8 cellular contexts compared by ENCODE assay signal in genomic region chr22:20957691-20958440, GRCh38. TPM values are rescaled to one million over a fixed set of nuclear protein-coding genes. Genes with fewer than 3 reads are reported as not detected.
DNase-seq lines count a peak whose midpoint lies in the region; ATAC-seq and TF ChIP-seq lines count a peak whose summit lies in the region.

No MANE protein-coding gene starts in this region.

- H3K36me3 ChIP-seq in left ventricle myocardium inferior (peaks cover 9% of the 10 kb centered on the region), sigmoid colon (peaks cover 0 to 12% (median 0%) of the 10 kb centered on the region in 4 donors)

- POLR2A ChIA-PET in activated CD8-positive, alpha-beta T cell treated with anti-CD3 and anti-CD28 coated beads for 36 hours (lab: Charles Lee): interaction anchor here (0.5 to 1.1 kb wide), 2 partner anchors 24 to 56 kb away, joined by 4 to 5 read pairs; partner anchors contain the start of gene LZTR1

- H3K4me3 ChIP-seq in left ventricle myocardium inferior (peak overlapping the region; percentile 70), sigmoid colon (peak overlapping the region; percentile 57 to 68 (median 62))

- 1 to 3% methylated on average over 32 of the region's 32 CpGs for WGBS in sigmoid colon, 2 donors

- TF ChIP-seq CTCF in activated CD8-positive, alpha-beta T cell treated with anti-CD3 and anti-CD28 coated beads for 36 hours (IDR thresholded peaks at IDR 0.05): no peak
- TF ChIP-seq CTCF in left ventricle myocardium inferior (IDR thresholded peaks at IDR 0.05; ENCODE audit: borderline replicate concordance) (no peak), sigmoid colon (IDR thresholded peaks at IDR 0.05) (no peak)

- peak; percentile 25 for ATAC-seq in activated CD8-positive, alpha-beta T cell treated with anti-CD3 and anti-CD28 coated beads for 36 hours
- ATAC-seq in HG03571 (IDR thresholded peaks at IDR 0.05; ENCODE audit: unreplicated experiment): no peak

- DNase-seq in activated naive CD4-positive, alpha-beta T cell treated with anti-CD3 and anti-CD28 coated beads, Interleukin-2, amount 10 ng/mL, durations not matched to agents 7 days and 5 days: no peak
- DNase-seq in activated CD8-positive, alpha-beta T cell treated with anti-CD3 and anti-CD28 coated beads for 36 hours: no peak
- DNase-seq in left ventricle myocardium inferior: peak; percentile 33
- no peak for DNase-seq in sigmoid colon
- no peak for DNase-seq in NCI-H2029 treated with DMSO at 0.1 percent for 48 hours (lab: John Stamatoyannopoulos, UW)
- DNase-seq in central memory CD4-positive, alpha-beta T cell: no peak

- H3K27me3 ChIP-seq in left ventricle myocardium inferior (ENCODE audit: low read depth) (peaks cover 12% of the 10 kb centered on the region), sigmoid colon (no peaks in the 10 kb centered on the region)

- no peak for TF ChIP-seq EP300 in sigmoid colon (IDR thresholded peaks at IDR 0.05)

- H3K4me3 Mint-ChIP-seq in activated naive CD4-positive, alpha-beta T cell treated with anti-CD3 and anti-CD28 coated beads, Interleukin-2, amount 50 U/mL, for 24 hours: peak overlapping the region; percentile 42
- H3K4me3 Mint-ChIP-seq in activated naive CD4-positive, alpha-beta T cell treated with anti-CD3 and anti-CD28 coated beads, Interleukin-2, amount 10 ng/mL, durations not matched to agents 7 days and 5 days: no peak overlapping the region
- H3K4me3 Mint-ChIP-seq in activated CD8-positive, alpha-beta T cell treated with anti-CD3 and anti-CD28 coated beads for 36 hours: peak overlapping the region; percentile 41

- H3K27ac ChIP-seq in left ventricle myocardium inferior (replicated peaks): peak overlapping the region; percentile 23
- peak overlapping the region; percentile 47 to 67 (median 61) for H3K27ac ChIP-seq in sigmoid colon

- H3K4me1 ChIP-seq in left ventricle myocardium inferior (peaks cover 30% of the 10 kb centered on the region), sigmoid colon (peaks cover 0 to 17% (median 11%) of the 10 kb centered on the region in 4 donors)

- H3K36me3 Mint-ChIP-seq in activated naive CD4-positive, alpha-beta T cell treated with anti-CD3 and anti-CD28 coated beads, Interleukin-2, amount 50 U/mL, for 24 hours: no peaks in the 10 kb centered on the region
- H3K36me3 Mint-ChIP-seq in activated naive CD4-positive, alpha-beta T cell treated with anti-CD3 and anti-CD28 coated beads, Interleukin-2, amount 10 ng/mL, durations not matched to agents 7 days and 5 days: peaks cover 10% of the 10 kb centered on the region
- peaks cover 9% of the 10 kb centered on the region for H3K36me3 Mint-ChIP-seq in activated CD8-positive, alpha-beta T cell treated with anti-CD3 and anti-CD28 coated beads for 36 hours (ENCODE audit: low read depth)

- H3K9me3 Mint-ChIP-seq in activated naive CD4-positive, alpha-beta T cell treated with anti-CD3 and anti-CD28 coated beads, Interleukin-2, amount 50 U/mL, for 24 hours: no peaks in the 10 kb centered on the region
- no peaks in the 10 kb centered on the region for H3K9me3 Mint-ChIP-seq in activated naive CD4-positive, alpha-beta T cell treated with anti-CD3 and anti-CD28 coated beads, Interleukin-2, amount 10 ng/mL, durations not matched to agents 7 days and 5 days
- H3K9me3 Mint-ChIP-seq in activated CD8-positive, alpha-beta T cell treated with anti-CD3 and anti-CD28 coated beads for 36 hours: no peaks in the 10 kb centered on the region

- H3K4me1 Mint-ChIP-seq in activated naive CD4-positive, alpha-beta T cell treated with anti-CD3 and anti-CD28 coated beads, Interleukin-2, amount 50 U/mL, for 24 hours: peaks cover 3% of the 10 kb centered on the region
- peaks cover 18% of the 10 kb centered on the region for H3K4me1 Mint-ChIP-seq in activated naive CD4-positive, alpha-beta T cell treated with anti-CD3 and anti-CD28 coated beads, Interleukin-2, amount 10 ng/mL, durations not matched to agents 7 days and 5 days
- peaks cover 16% of the 10 kb centered on the region for H3K4me1 Mint-ChIP-seq in activated CD8-positive, alpha-beta T cell treated with anti-CD3 and anti-CD28 coated beads for 36 hours (ENCODE audit: low read depth)

- H3K9me3 ChIP-seq in left ventricle myocardium inferior (replicated peaks) (no peaks in the 10 kb centered on the region), sigmoid colon (no peaks in the 10 kb centered on the region)

- intact Hi-C loops in activated CD8-positive, alpha-beta T cell treated with anti-CD3 and anti-CD28 coated beads for 36 hours (cut with micrococcal nuclease): no loop called here
- intact Hi-C loops in left ventricle myocardium inferior (cut with micrococcal nuclease): no loop called here
- intact Hi-C loops in sigmoid colon (cut with DNase I): loop anchor here (2.0 to 5.0 kb wide), 2 partner anchors 36 to 73 kb away; no protein-coding TSS in a partner anchor

- TF ChIP-seq POLR2A in sigmoid colon (IDR thresholded peaks at IDR 0.05): no peak

- no peak overlapping the region for H3K27ac Mint-ChIP-seq in activated naive CD4-positive, alpha-beta T cell treated with anti-CD3 and anti-CD28 coated beads, Interleukin-2, amount 50 U/mL, for 24 hours
- H3K27ac Mint-ChIP-seq in activated naive CD4-positive, alpha-beta T cell treated with anti-CD3 and anti-CD28 coated beads, Interleukin-2, amount 10 ng/mL, durations not matched to agents 7 days and 5 days: no peak overlapping the region
- no peak overlapping the region for H3K27ac Mint-ChIP-seq in activated CD8-positive, alpha-beta T cell treated with anti-CD3 and anti-CD28 coated beads for 36 hours

- peaks cover 8% of the 10 kb centered on the region for H3K27me3 Mint-ChIP-seq in activated naive CD4-positive, alpha-beta T cell treated with anti-CD3 and anti-CD28 coated beads, Interleukin-2, amount 50 U/mL, for 24 hours
- peaks cover 53% of the 10 kb centered on the region for H3K27me3 Mint-ChIP-seq in activated naive CD4-positive, alpha-beta T cell treated with anti-CD3 and anti-CD28 coated beads, Interleukin-2, amount 10 ng/mL, durations not matched to agents 7 days and 5 days
- peaks cover 19% of the 10 kb centered on the region for H3K27me3 Mint-ChIP-seq in activated CD8-positive, alpha-beta T cell treated with anti-CD3 and anti-CD28 coated beads for 36 hours

- CTCF ChIA-PET in activated naive CD4-positive, alpha-beta T cell treated with anti-CD3 and anti-CD28 coated beads, Interleukin-2, amount 10 ng/mL, durations not matched to agents 7 days and 5 days (lab: Charles Lee): interaction anchor here (1.0 kb wide), 1 partner anchor 163 kb away, joined by 4 read pairs; no protein-coding TSS in a partner anchor
- CTCF ChIA-PET in activated CD8-positive, alpha-beta T cell treated with anti-CD3 and anti-CD28 coated beads for 36 hours (lab: Charles Lee): interaction anchor here (0.9 to 1.4 kb wide), 6 partner anchors 21 to 154 kb away, joined by 3 to 4 read pairs (median 3); partner anchors contain the start of gene THAP7

RNA-seq across cellular contexts. Expression of gene AIFM3, which starts 9.2 kb away (rescaled TPM):
- under 1 TPM; 0.25 to 0.40 TPM for total RNA-seq in activated CD8-positive, alpha-beta T cell treated with anti-CD3 and anti-CD28 coated beads for 36 hours
- 0.47 TPM for total RNA-seq in left ventricle myocardium inferior
- 1 to 10 TPM in 3 of 4 donors, under 1 TPM in 1; 0.66 to 1.9 (median 1.3) TPM for total RNA-seq in sigmoid colon
- 100 to 1,000 TPM in 1 of 3 donors, 10 to 100 TPM in 2; 72.6 to 105 (median 91.3) TPM for polyA plus RNA-seq in sigmoid colon

RNA-seq across cellular contexts. Expression of gene LZTR1, which starts 24.2 kb away (rescaled TPM):
- total RNA-seq in activated CD8-positive, alpha-beta T cell treated with anti-CD3 and anti-CD28 coated beads for 36 hours: 10 to 100 TPM; 29.1 to 34.5 TPM
- 18.1 TPM for total RNA-seq in left ventricle myocardium inferior
- 10 to 100 TPM; 30.8 to 50.4 (median 35.8) TPM for total RNA-seq in sigmoid colon
- 10 to 100 TPM; 10.2 to 40.5 (median 12.5) TPM for polyA plus RNA-seq in sigmoid colon

RNA-seq across cellular contexts. Expression of gene CRKL, which starts 40.7 kb away (rescaled TPM):
- 100 to 1,000 TPM in 1 of 2 experiments, 10 to 100 TPM in 1; 99.1 to 102 TPM for total RNA-seq in activated CD8-positive, alpha-beta T cell treated with anti-CD3 and anti-CD28 coated beads for 36 hours
- 52.6 TPM for total RNA-seq in left ventricle myocardium inferior
- 10 to 100 TPM; 35.6 to 37.1 (median 36.4) TPM for total RNA-seq in sigmoid colon
- polyA plus RNA-seq in sigmoid colon: 10 to 100 TPM; 16.8 to 25.0 (median 21.3) TPM

RNA-seq across cellular contexts. Expression of gene THAP7, which starts 44.1 kb away (rescaled TPM):
- total RNA-seq in activated CD8-positive, alpha-beta T cell treated with anti-CD3 and anti-CD28 coated beads for 36 hours: 10 to 100 TPM; 23.7 to 23.8 TPM
- 17.8 TPM for total RNA-seq in left ventricle myocardium inferior
- 10 to 100 TPM; 39.2 to 59.4 (median 45.4) TPM for total RNA-seq in sigmoid colon
- 10 to 100 TPM; 19.9 to 32.0 (median 22.2) TPM for polyA plus RNA-seq in sigmoid colon

RNA-seq across cellular contexts. Expression of gene P2RX6, which starts 57.1 kb away (rescaled TPM):
- total RNA-seq in activated CD8-positive, alpha-beta T cell treated with anti-CD3 and anti-CD28 coated beads for 36 hours: under 1 TPM; 0.22 to 0.25 TPM
- total RNA-seq in left ventricle myocardium inferior (3.5 TPM), sigmoid colon (1 to 10 TPM; 1.1 to 2.0 (median 1.3) TPM)
- polyA plus RNA-seq in sigmoid colon: under 1 TPM in 2 of 3 donors, not detected in 1; under 0.01 to 0.77 TPM
